In the genomic region with DNA sequence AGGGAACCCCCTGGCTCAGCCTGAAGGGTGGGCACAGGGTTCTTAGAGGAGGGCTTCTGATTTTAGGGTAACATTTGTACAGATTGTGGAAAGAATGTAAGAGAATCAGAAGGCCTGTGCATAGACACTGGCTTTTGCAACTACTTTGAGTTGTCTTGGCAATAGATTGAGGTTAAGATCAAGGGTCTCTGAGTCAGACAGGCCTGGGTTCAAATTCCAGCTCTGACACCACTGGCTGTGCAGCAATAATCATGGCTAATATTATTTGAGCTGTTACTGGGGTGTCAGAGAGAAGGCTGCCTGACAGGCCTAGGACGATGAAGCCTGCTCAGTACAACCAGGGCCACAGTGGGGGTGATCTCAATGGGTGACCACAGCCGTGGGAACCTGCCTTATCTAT, we compare ENCODE assay signal across 16 cellular contexts.
DNase-seq lines count a peak whose midpoint lies in the region; ATAC-seq lines count a peak whose summit lies in the region.
"Had no signal": no experiment of that assay in that cellular context is flagged by ENCODE, and none has a peak within 500 bp of the region (broad histone marks: within the 10 kb centered on the region; RNA-seq: fewer than 3 reads in every experiment).

No MANE protein-coding gene starts in this region.

- H3K4me1 Mint-ChIP-seq in stimulated activated naive B cell treated with anti-CD40 and anti-IgM and Interleukin-4, amounts not matched to agents 10 μg/mL and 1 μg/mL and 100 μg/mL, for 72 hours = peaks cover 20 to 33% of the 10 kb centered on the region in 2 donors

- no peaks in the 10 kb centered on the region for H3K9me3 ChIP-seq in BLaER1 treated with 17β-estradiol and CSF1 and Interleukin-3, amounts not matched to agents 10 nM and 100 nM (replicated peaks in 1 of 11)
- H3K9me3 ChIP-seq: HAP-1 had no signal

- H3K27ac ChIP-seq in BLaER1 treated with 17β-estradiol and CSF1 and Interleukin-3, amounts not matched to agents 10 nM and 100 nM = no peak overlapping the region; a peak in 1 of 22 replicates
- H3K27ac ChIP-seq: C4-2B had no signal

- H3K9me3 Mint-ChIP-seq in stimulated activated naive B cell treated with anti-CD40 and anti-IgM and Interleukin-4, amounts not matched to agents 10 μg/mL and 1 μg/mL and 100 μg/mL, for 72 hours = no peaks in the 10 kb centered on the region
- H3K9me3 Mint-ChIP-seq: CD4-positive, alpha-beta memory T cell had no signal

- no peak for DNase-seq in left lobe of liver (ENCODE audit: low spot score)
- DNase-seq in stimulated activated naive B cell treated with anti-CD40 and anti-IgM and Interleukin-4, amounts not matched to agents 10 μg/mL and 1 μg/mL and 100 μg/mL, for 72 hours = no peak
- no peak for DNase-seq in NCI-H345 (lab: John Stamatoyannopoulos, UW)
- DNase-seq in DMS 273 treated with DMSO at 0.1 percent for 48 hours (lab: John Stamatoyannopoulos, UW) = no peak
- DNase-seq: ACHN; CD4-positive, alpha-beta memory T cell; DMS153; DND-41; GF-D8; IMR-90; KBM-7 had no signal

- H3K27me3 Mint-ChIP-seq in stimulated activated naive B cell treated with anti-CD40 and anti-IgM and Interleukin-4, amounts not matched to agents 10 μg/mL and 1 μg/mL and 100 μg/mL, for 72 hours = peaks cover 0 to 5% of the 10 kb centered on the region in 2 donors

- no peaks in the 10 kb centered on the region for H3K36me3 Mint-ChIP-seq in stimulated activated naive B cell treated with anti-CD40 and anti-IgM and Interleukin-4, amounts not matched to agents 10 μg/mL and 1 μg/mL and 100 μg/mL, for 72 hours
- H3K36me3 Mint-ChIP-seq: CD4-positive, alpha-beta memory T cell had no signal

- no peak overlapping the region for H3K4me3 Mint-ChIP-seq in stimulated activated naive B cell treated with anti-CD40 and anti-IgM and Interleukin-4, amounts not matched to agents 10 μg/mL and 1 μg/mL and 100 μg/mL, for 72 hours
- H3K4me3 Mint-ChIP-seq: CD4-positive, alpha-beta memory T cell had no signal

- no peak overlapping the region for H3K9ac ChIP-seq in BLaER1 treated with 17β-estradiol and CSF1 and Interleukin-3, amounts not matched to agents 10 nM and 100 nM

- no peak overlapping the region for H3K4me3 ChIP-seq in BLaER1 treated with 17β-estradiol and CSF1 and Interleukin-3, amounts not matched to agents 10 nM and 100 nM
- H3K4me3 ChIP-seq: HAP-1 had no signal

- H3K4me1 ChIP-seq in BLaER1 treated with 17β-estradiol and CSF1 and Interleukin-3, amounts not matched to agents 10 nM and 100 nM = peaks cover 27 to 73% (median 58%) of the 10 kb centered on the region in 10 experiments
- H3K4me1 ChIP-seq: HAP-1 had no signal

- H3K4me2 ChIP-seq in BLaER1 treated with 17β-estradiol and CSF1 and Interleukin-3, amounts not matched to agents 10 nM and 100 nM = peak overlapping the region; percentile 11 to 82 (median 63); a peak in 18 of 22 replicates

- H3K27ac Mint-ChIP-seq in stimulated activated naive B cell treated with anti-CD40 and anti-IgM and Interleukin-4, amounts not matched to agents 10 μg/mL and 1 μg/mL and 100 μg/mL, for 72 hours = peak overlapping the region; percentile 56
- H3K27ac Mint-ChIP-seq: CD4-positive, alpha-beta memory T cell had no signal

- H4K20me1 ChIP-seq in BLaER1 treated with 17β-estradiol and CSF1 and Interleukin-3, amounts not matched to agents 10 nM and 100 nM = no peaks in the 10 kb centered on the region

- H3K27me3 ChIP-seq in BLaER1 treated with 17β-estradiol and CSF1 and Interleukin-3, amounts not matched to agents 10 nM and 100 nM = no peaks in the 10 kb centered on the region

- ATAC-seq in HG03354 (IDR thresholded peaks at IDR 0.05; ENCODE audit: poor library complexity, severe bottlenecking, unreplicated experiment) (peak; percentile 8), left lobe of liver (peak; percentile 1), HG02852 (IDR thresholded peaks at IDR 0.05; ENCODE audit: unreplicated experiment) (no peak)
- no peak for ATAC-seq in stimulated activated naive B cell treated with anti-CD40 and anti-IgM and Interleukin-4, amounts not matched to agents 10 μg/mL and 1 μg/mL and 100 μg/mL, for 72 hours (replicated peaks)

- H3K36me3 ChIP-seq in BLaER1 treated with 17β-estradiol and CSF1 and Interleukin-3, amounts not matched to agents 10 nM and 100 nM = no peaks in the 10 kb centered on the region
- H3K36me3 ChIP-seq: HAP-1 had no signal

Comparison
In these comparisons a context has a peak if more than half of its experiments do, and no peak if none do; other contexts are left out.
1. ATAC-seq: peak in HG03354 (single experiment) and left lobe of liver (single experiment); none in stimulated activated naive B cell treated with anti-CD40 and anti-IgM and Interleukin-4, amounts not matched to agents 10 μg/mL and 1 μg/mL and 100 μg/mL, for 72 hours (0 of 2) and HG02852 (single experiment).